Comparison of ENCODE assay signal across 25 cellular contexts in genomic region chr6:133704371-133704770, GRCh38.
A peak's percentile ranks its signal among the peaks of the same experiment; 100 is the strongest.
DNase-seq lines count a peak whose midpoint lies in the region; ATAC-seq and TF ChIP-seq lines count a peak whose summit lies in the region.
"Had no signal": no experiment of that assay in that cellular context is flagged by ENCODE, and none has a peak within 500 bp of the region (broad histone marks: within the 10 kb centered on the region; RNA-seq: fewer than 3 reads in every experiment).

No MANE protein-coding gene starts in this region.

- H3K4me3 Mint-ChIP-seq in CD4-positive, alpha-beta memory T cell, result no peak overlapping the region
- no peak overlapping the region for H3K4me3 Mint-ChIP-seq in activated CD4-positive, alpha-beta memory T cell treated with anti-CD3 and anti-CD28 coated beads, Interleukin-2, amount 10 ng/mL, durations not matched to agents 7 days and 5 days
- H3K4me3 Mint-ChIP-seq: activated CD4-positive, alpha-beta T cell treated with anti-CD3 and anti-CD28 coated beads, Interleukin-2, amount 10 ng/mL, durations not matched to agents 24 days and 14 days; neural progenitor cell; T-helper 17 cell had no signal

- H3K27ac Mint-ChIP-seq in CD4-positive, alpha-beta memory T cell, result no peak overlapping the region
- H3K27ac Mint-ChIP-seq in activated CD4-positive, alpha-beta memory T cell treated with anti-CD3 and anti-CD28 coated beads, Interleukin-2, amount 10 ng/mL, durations not matched to agents 7 days and 5 days, result no peak overlapping the region
- H3K27ac Mint-ChIP-seq: activated CD4-positive, alpha-beta T cell treated with anti-CD3 and anti-CD28 coated beads, Interleukin-2, amount 10 ng/mL, durations not matched to agents 24 days and 14 days; activated naive CD4-positive, alpha-beta T cell treated with anti-CD3 and anti-CD28 coated beads, Interleukin-2, amount 50 U/mL, for 72 hours; neural progenitor cell; T-helper 17 cell had no signal

- H2AK9ac ChIP-seq in IMR-90 (replicated peaks; ENCODE audit: low read depth, low read length, poor library complexity), result no peak overlapping the region

- H3K18ac ChIP-seq in IMR-90 (ENCODE audit: low read depth, low read length), result peak overlapping the region; percentile 36

- H4K91ac ChIP-seq in IMR-90 (ENCODE audit: insufficient read depth, low read depth, low read length), result peak overlapping the region; percentile 87

- no peak for TF ChIP-seq EP300 in esophagus muscularis mucosa (IDR thresholded peaks at IDR 0.05)

- no peak for TF ChIP-seq RAD21 in IMR-90 (IDR thresholded peaks at IDR 0.05; ENCODE audit: low read length)

- peak overlapping the region; percentile 13; the same call in 1 of the 2 replicates for H4K5ac ChIP-seq in IMR-90 (ENCODE audit: low read depth, low read length)

- POLR2A ChIA-PET in IMR-90 (lab: Charles Lee; ENCODE audit: unreplicated experiment), result no interaction called here
- POLR2A ChIA-PET in CD4-positive, alpha-beta memory T cell (lab: Charles Lee; ENCODE audit: partially characterized antibody), result no interaction called here
- POLR2A ChIA-PET in activated CD4-positive, alpha-beta memory T cell treated with anti-CD3 and anti-CD28 coated beads, Interleukin-2, amount 10 ng/mL, durations not matched to agents 7 days and 5 days (lab: Charles Lee), result no interaction called here

- H3K4me3 ChIP-seq in ACC112 (ENCODE audit: low read depth, low read length) (peak overlapping the region; percentile 35; the same call in 1 of the 2 replicates), IMR-90 (ENCODE audit: insufficient read depth, low read depth, low read length) (no peak overlapping the region), esophagus muscularis mucosa (no peak overlapping the region), gastrocnemius medialis (no peak overlapping the region)
- no peak overlapping the region for H3K4me3 ChIP-seq in CD4-positive, alpha-beta memory T cell (ENCODE audit: low read length in 2 of 2)
- H3K4me3 ChIP-seq: body of pancreas, mucosa of descending colon, neural progenitor cell, Peyer's patch, prostate gland, tibial nerve had no signal

- H3K4me1 ChIP-seq in ACC112 (ENCODE audit: control insufficient read depth, insufficient read depth, low read length, unreplicated experiment) (peaks cover 62% of the 10 kb centered on the region), IMR-90 (ENCODE audit: control insufficient read depth, insufficient read depth, low read length) (peaks cover 16% of the 10 kb centered on the region), esophagus muscularis mucosa (peaks cover 0 to 19% (median 9%) of the 10 kb centered on the region in 4 donors), gastrocnemius medialis (peaks cover 0 to 7% of the 10 kb centered on the region in 2 donors)
- H3K4me1 ChIP-seq in CD4-positive, alpha-beta memory T cell (ENCODE audit: insufficient read depth, low read length), result no peaks in the 10 kb centered on the region
- H3K4me1 ChIP-seq: body of pancreas, neural progenitor cell, Peyer's patch, prostate gland, tibial nerve had no signal

- BruUV-seq in IMR-90 (replicated peaks; lab: Mats Ljungman, UMichigan), result no TSS peak

- H2BK120ac ChIP-seq in IMR-90 (ENCODE audit: low read depth, low read length), result peak overlapping the region; percentile 91

- peak overlapping the region; percentile 86; the same call in 1 of the 2 replicates for H3K4ac ChIP-seq in IMR-90 (ENCODE audit: low read depth, low read length)

- H3K36me3 ChIP-seq in ACC112 (ENCODE audit: insufficient read depth, low read length) (no peaks in the 10 kb centered on the region), IMR-90 (ENCODE audit: control insufficient read depth, insufficient read depth, low read length) (no peaks in the 10 kb centered on the region), esophagus muscularis mucosa (no peaks in the 10 kb centered on the region), gastrocnemius medialis (no peaks in the 10 kb centered on the region)
- H3K36me3 ChIP-seq in CD4-positive, alpha-beta memory T cell (ENCODE audit: insufficient read depth, low read length), result no peaks in the 10 kb centered on the region
- H3K36me3 ChIP-seq: neural progenitor cell, Peyer's patch, prostate gland, tibial nerve had no signal

- peak overlapping the region; percentile 97 for H2BK20ac ChIP-seq in IMR-90 (ENCODE audit: low read depth, low read length)

- peaks cover 0 to 13% (median 3%) of the 10 kb centered on the region in 4 donors for H3K4me1 Mint-ChIP-seq in CD4-positive, alpha-beta memory T cell
- H3K4me1 Mint-ChIP-seq in activated CD4-positive, alpha-beta memory T cell treated with anti-CD3 and anti-CD28 coated beads, Interleukin-2, amount 10 ng/mL, durations not matched to agents 7 days and 5 days, result peaks cover 6% of the 10 kb centered on the region
- H3K4me1 Mint-ChIP-seq: neural progenitor cell had no signal

- peaks cover 0 to 5% of the 10 kb centered on the region in 2 experiments; a peak in 1 of 4 replicates for H3K79me1 ChIP-seq in IMR-90 (ENCODE audit: low read depth in 1 of 2, low read length in 2 of 2)

- DNase-seq in IMR-90 (peak; percentile 62), esophagus muscularis mucosa (ENCODE audit: extremely low spot score) (no peak), gastrocnemius medialis (no peak)
- no peak for DNase-seq in CD4-positive, alpha-beta memory T cell
- no peak for DNase-seq in activated CD4-positive, alpha-beta memory T cell treated with anti-CD3 and anti-CD28 coated beads, Interleukin-2, amount 10 ng/mL, durations not matched to agents 7 days and 5 days
- DNase-seq: activated CD4-positive, alpha-beta T cell treated with anti-CD3 and anti-CD28 coated beads, Interleukin-2, amount 10 ng/mL, durations not matched to agents 24 days and 14 days; body of pancreas; H7; hippocampal formation; mucosa of descending colon; NCI-H1436 treated with DMSO at 0.1 percent for 48 hours; NCI-H2171; NCI-H524 treated with DMSO at 0.1 percent for 48 hours; Peyer's patch; small intestine; stimulated activated naive CD4-positive, alpha-beta T cell treated with Interleukin-2 at 50 U/mL for 16 hours; T-helper 17 cell had no signal

- dilution Hi-C loops in IMR-90 (cut with HindIII; ENCODE audit: low sequenced_read_pairs, unreplicated experiment), result no loop called here

- peak overlapping the region; percentile 90 for H2AK5ac ChIP-seq in IMR-90 (ENCODE audit: low read depth, low read length)

- H3K14ac ChIP-seq in IMR-90 (replicated peaks; ENCODE audit: low read depth, low read length), result peak overlapping the region; percentile 82

- no peaks in the 10 kb centered on the region for H3K9me3 ChIP-seq in IMR-90 (ENCODE audit: control insufficient read depth, insufficient read depth, low read length)
- H3K9me3 ChIP-seq in esophagus muscularis mucosa, result no peaks in the 10 kb centered on the region
- no peaks in the 10 kb centered on the region for H3K9me3 ChIP-seq in gastrocnemius medialis
- H3K9me3 ChIP-seq in CD4-positive, alpha-beta memory T cell (ENCODE audit: control insufficient read depth in 1 of 2, low read length in 2 of 2), result no peaks in the 10 kb centered on the region
- H3K9me3 ChIP-seq: body of pancreas, mucosa of descending colon, Peyer's patch, prostate gland, tibial nerve had no signal

- TF ChIP-seq CTCF in IMR-90 (conservative IDR thresholded peaks at IDR 0.05; ENCODE audit: low read depth, low read length) (no peak), esophagus muscularis mucosa (IDR thresholded peaks at IDR 0.05) (no peak), gastrocnemius medialis (IDR thresholded peaks at IDR 0.05 in 4 of 5, conservative IDR thresholded peaks at IDR 0.05 in 1 of 5) (no peak)

- CTCF ChIA-PET in IMR-90 (lab: Yijun Ruan, JAX), result interaction anchor here (0.9 kb wide), 1 partner anchor 15 kb away, joined by 3 read pairs; no protein-coding TSS in a partner anchor
- CTCF ChIA-PET in CD4-positive, alpha-beta memory T cell (lab: Charles Lee; ENCODE audit: partially characterized antibody), result no interaction called here
- CTCF ChIA-PET in activated CD4-positive, alpha-beta memory T cell treated with anti-CD3 and anti-CD28 coated beads, Interleukin-2, amount 10 ng/mL, durations not matched to agents 7 days and 5 days (lab: Charles Lee), result no interaction called here

- H3K27ac ChIP-seq in ACC112 (ENCODE audit: low read depth, low read length) (peak overlapping the region; percentile 99), IMR-90 (ENCODE audit: insufficient read depth, low read length) (peak overlapping the region; percentile 54), esophagus muscularis mucosa (replicated peaks in 1 of 4) (peak overlapping the region in 3 of 4 donors; percentile 5 to 31 (median 12)), gastrocnemius medialis (peak overlapping the region in 3 of 4 donors; percentile 13 to 51 (median 23))
- no peak overlapping the region for H3K27ac ChIP-seq in CD4-positive, alpha-beta memory T cell (ENCODE audit: low read depth, low read length)
- H3K27ac ChIP-seq: body of pancreas, C4-2B, neural progenitor cell, Peyer's patch, prostate gland had no signal

- H3K4me2 ChIP-seq in IMR-90 (ENCODE audit: low read depth, low read length), result no peak overlapping the region
- H3K4me2 ChIP-seq: neural progenitor cell had no signal

- H2BK5ac ChIP-seq in IMR-90 (ENCODE audit: low read depth, low read length, poor library complexity, severe bottlenecking), result peak overlapping the region; percentile 99

- intact Hi-C loops in IMR-90 (cut with micrococcal nuclease) (no loop called here), esophagus muscularis mucosa (cut with DNase I) (no loop called here), gastrocnemius medialis (cut with DNase I; ENCODE audit: low total_unique reads) (no loop called here)
- intact Hi-C loops in CD4-positive, alpha-beta memory T cell (cut with micrococcal nuclease), result no loop called here

- in situ Hi-C loops in IMR-90 (cut with MboI; ENCODE audit: low sequenced_read_pairs) (no loop called here), gastrocnemius medialis (cut with MboI; ENCODE audit: low sequenced_read_pairs in 4 of 4) (loop anchor here in 1 of 4 donors (25.0 kb wide), 1 partner anchor 108 kb away; no protein-coding TSS in a partner anchor)

- H2BK15ac ChIP-seq in IMR-90 (ENCODE audit: low read depth, low read length), result peak overlapping the region; percentile 85; the same call in 2 of the 3 replicates

- no peak for TF ChIP-seq POLR2A in IMR-90 (IDR thresholded peaks at IDR 0.05; ENCODE audit: low read depth, low read length)
- no peak for TF ChIP-seq POLR2A in esophagus muscularis mucosa (IDR thresholded peaks at IDR 0.05; ENCODE audit: low read depth)
- TF ChIP-seq POLR2A in gastrocnemius medialis (IDR thresholded peaks at IDR 0.05), result no peak

- H4K20me1 ChIP-seq in IMR-90 (ENCODE audit: insufficient read depth, low read length), result no peaks in the 10 kb centered on the region

- peaks cover 0 to 1% of the 10 kb centered on the region in 2 donors for H3K27me3 Mint-ChIP-seq in CD4-positive, alpha-beta memory T cell
- no peaks in the 10 kb centered on the region for H3K27me3 Mint-ChIP-seq in activated CD4-positive, alpha-beta memory T cell treated with anti-CD3 and anti-CD28 coated beads, Interleukin-2, amount 10 ng/mL, durations not matched to agents 7 days and 5 days
- H3K27me3 Mint-ChIP-seq: T-helper 17 cell had no signal

- H4K8ac ChIP-seq in IMR-90 (ENCODE audit: low read depth in 2 of 2, low read length in 2 of 2), result peak overlapping the region; percentile 71 to 92

- peak overlapping the region; percentile 85; the same call in 1 of the 2 replicates for H3K23ac ChIP-seq in IMR-90 (ENCODE audit: low read depth, low read length)

- H2AFZ ChIP-seq in ACC112 (ENCODE audit: low read length, unreplicated experiment) (peak overlapping the region; percentile 66), IMR-90 (replicated peaks; ENCODE audit: low read length, poor library complexity) (no peak overlapping the region)
- H2AFZ ChIP-seq: neural progenitor cell had no signal

- H3K9me1 ChIP-seq in IMR-90 (ENCODE audit: insufficient read depth, low read length), result peaks cover 17% of the 10 kb centered on the region

- no peak overlapping the region for H3K56ac ChIP-seq in IMR-90 (ENCODE audit: extremely low read depth, insufficient read depth, low read length)

- no peaks in the 10 kb centered on the region for H3K36me3 Mint-ChIP-seq in CD4-positive, alpha-beta memory T cell
- H3K36me3 Mint-ChIP-seq in activated CD4-positive, alpha-beta memory T cell treated with anti-CD3 and anti-CD28 coated beads, Interleukin-2, amount 10 ng/mL, durations not matched to agents 7 days and 5 days (ENCODE audit: low read depth), result no peaks in the 10 kb centered on the region
- H3K36me3 Mint-ChIP-seq: activated naive CD4-positive, alpha-beta T cell treated with anti-CD3 and anti-CD28 coated beads, Interleukin-2, amount 50 U/mL, for 72 hours; neural progenitor cell had no signal

- H3K27me3 ChIP-seq in ACC112 (ENCODE audit: insufficient read depth, low read length) (no peaks in the 10 kb centered on the region), IMR-90 (ENCODE audit: control insufficient read depth, insufficient read depth, low read length) (no peaks in the 10 kb centered on the region), esophagus muscularis mucosa (no peaks in the 10 kb centered on the region), gastrocnemius medialis (no peaks in the 10 kb centered on the region)
- H3K27me3 ChIP-seq in CD4-positive, alpha-beta memory T cell (ENCODE audit: insufficient read depth, low read length), result no peaks in the 10 kb centered on the region
- H3K27me3 ChIP-seq: body of pancreas, neural progenitor cell, Peyer's patch, tibial nerve had no signal

- H3K79me2 ChIP-seq in ACC112 (ENCODE audit: control insufficient read depth, insufficient read depth, low read length, unreplicated experiment), result no peaks in the 10 kb centered on the region

- peak overlapping the region; percentile 55; the same call in 1 of the 2 replicates for H3K9ac ChIP-seq in IMR-90 (ENCODE audit: low read depth, low read length)
- H3K9ac ChIP-seq: neural progenitor cell had no signal

- peaks cover 0 to 7% (median 1%) of the 10 kb centered on the region in 8 donors for H3K9me3 Mint-ChIP-seq in CD4-positive, alpha-beta memory T cell
- no peaks in the 10 kb centered on the region for H3K9me3 Mint-ChIP-seq in activated CD4-positive, alpha-beta memory T cell treated with anti-CD3 and anti-CD28 coated beads, Interleukin-2, amount 10 ng/mL, durations not matched to agents 7 days and 5 days
- H3K9me3 Mint-ChIP-seq: activated CD4-positive, alpha-beta T cell treated with anti-CD3 and anti-CD28 coated beads, Interleukin-2, amount 10 ng/mL, durations not matched to agents 24 days and 14 days; neural progenitor cell had no signal

- ATAC-seq in IMR-90 (ENCODE audit: low read depth) (no peak), gastrocnemius medialis (no peak), GM21360 (IDR thresholded peaks at IDR 0.05; ENCODE audit: unreplicated experiment) (no peak)
- ATAC-seq in activated CD4-positive, CD25-positive, alpha-beta regulatory T cell treated with anti-CD3 and anti-CD28 coated beads, Interleukin-2, amount 50 U/mL, for 24 hours, result no peak
- ATAC-seq: activated naive CD4-positive, alpha-beta T cell treated with anti-CD3 and anti-CD28 coated beads, Interleukin-2, amount 50 U/mL, for 72 hours; body of pancreas; mucosa of descending colon; T-helper 17 cell had no signal
